Comparison of ENCODE assay signal across 11 cellular contexts in genomic region chr13:51805313-51805712, GRCh38. TPM values are rescaled to one million over a fixed set of nuclear protein-coding genes. Genes with fewer than 3 reads are reported as not detected.
DNase-seq lines count a peak whose midpoint lies in the region; ATAC-seq and TF ChIP-seq lines count a peak whose summit lies in the region.
"Had no signal": no experiment of that assay in that cellular context is flagged by ENCODE, and none has a peak within 500 bp of the region (broad histone marks: within the 10 kb centered on the region; RNA-seq: fewer than 3 reads in every experiment).

No MANE protein-coding gene starts in this region.

- no peaks in the 10 kb centered on the region for H3K27me3 Mint-ChIP-seq in Caco-2 (ENCODE audit: insufficient read depth, unreplicated experiment)
- no peaks in the 10 kb centered on the region for H3K27me3 Mint-ChIP-seq in T-helper 17 cell

- H3K9me3 Mint-ChIP-seq in Caco-2 (ENCODE audit: unreplicated experiment) = no peaks in the 10 kb centered on the region

- no peak for ATAC-seq in T-helper 17 cell
- no peak for ATAC-seq in gastrocnemius medialis

- no TSS peak for BruUV-seq in Caco-2 (replicated peaks; lab: Mats Ljungman, UMichigan)

- H3K27ac Mint-ChIP-seq in Caco-2 (ENCODE audit: unreplicated experiment) (no peak overlapping the region), T-helper 17 cell (peak overlapping the region; percentile 93)

- POLR2A ChIA-PET in Caco-2 (lab: Charles Lee) = interaction anchor here (0.6 kb wide), 1 partner anchor 52 kb away, joined by 4 read pairs; no protein-coding TSS in a partner anchor

- no peak for TF ChIP-seq POLR2A in esophagus squamous epithelium (IDR thresholded peaks at IDR 0.05)
- TF ChIP-seq POLR2A in gastrocnemius medialis (IDR thresholded peaks at IDR 0.05) = no peak

- CTCF ChIA-PET in Caco-2 (lab: Charles Lee) = no interaction called here

- in situ Hi-C loops in gastrocnemius medialis (cut with MboI; ENCODE audit: low sequenced_read_pairs in 4 of 4) = loop anchor here in 3 of 4 donors (10.0 to 25.0 kb wide), 7 partner anchors 207 to 632 kb away; partner anchors contain the start of genes WDFY2 (in 3 of the 3), ALG11 (in 1 of the 3), ATP7B (in 1 of the 3) and NEK5 (in 1 of the 3)

- no peaks in the 10 kb centered on the region for H3K9me3 ChIP-seq in Caco-2
- no peaks in the 10 kb centered on the region for H3K9me3 ChIP-seq in T-helper 17 cell (ENCODE audit: control insufficient read depth, low read length, poor library complexity, severe bottlenecking)
- H3K9me3 ChIP-seq in esophagus squamous epithelium = no peaks in the 10 kb centered on the region
- no peaks in the 10 kb centered on the region for H3K9me3 ChIP-seq in gastrocnemius medialis

- H3K4me1 Mint-ChIP-seq in Caco-2 (ENCODE audit: low read depth, unreplicated experiment) = peaks cover 9% of the 10 kb centered on the region
- H3K4me1 Mint-ChIP-seq in T-helper 17 cell = peaks cover 45% of the 10 kb centered on the region

- intact Hi-C loops in Caco-2 (cut with micrococcal nuclease; ENCODE audit: unreplicated experiment) (loop anchor here (2.0 to 10.0 kb wide), 2 partner anchors 353 to 649 kb away; partner anchors contain the start of genes CKAP2, INTS6 and VPS36), esophagus squamous epithelium (cut with DNase I) (no loop called here), gastrocnemius medialis (cut with DNase I; ENCODE audit: low total_unique reads) (loop anchor here (10.0 kb wide), 3 partner anchors 389 to 649 kb away; partner anchors contain the start of genes CKAP2, FAM124A and VPS36)

- no peak overlapping the region for H3K4me3 ChIP-seq in Caco-2 (ENCODE audit: low read depth, low read length)
- H3K4me3 ChIP-seq in esophagus squamous epithelium = peak overlapping the region in 2 of 4 donors; percentile 73 to 91
- peak overlapping the region in 1 of 4 donors; percentile 74 for H3K4me3 ChIP-seq in gastrocnemius medialis

- DNase-seq in Caco-2 (no peak), T-helper 17 cell (no peak), esophagus squamous epithelium (lab: John Stamatoyannopoulos, UW) (no peak), gastrocnemius medialis (no peak), NCI-H1105 treated with DMSO at 0.1 percent for 48 hours (lab: John Stamatoyannopoulos, UW) (no peak), DMS53 treated with DMSO at 0.1 percent for 48 hours (lab: John Stamatoyannopoulos, UW; ENCODE audit: unreplicated experiment) (no peak), pons (ENCODE audit: low spot score) (no peak), NCI-H2081 (lab: John Stamatoyannopoulos, UW) (no peak)
- DNase-seq: activated CD4-positive, alpha-beta T cell treated with anti-CD3 and anti-CD28 coated beads, Interleukin-2, amount 50 U/mL, for 1 hour; dermis blood vessel endothelial cell; OCI-M1 had no signal

- H3K4me1 ChIP-seq in Caco-2 (peaks cover 8% of the 10 kb centered on the region; the same call in 1 of the 2 replicates), esophagus squamous epithelium (peaks cover 20 to 54% (median 33%) of the 10 kb centered on the region in 3 donors), gastrocnemius medialis (peaks cover 36 to 46% of the 10 kb centered on the region in 2 donors)

- H3K4me3 Mint-ChIP-seq in Caco-2 (ENCODE audit: unreplicated experiment) (peak overlapping the region; percentile 89), T-helper 17 cell (peak overlapping the region; percentile 93)

- no peak for TF ChIP-seq CTCF in Caco-2 (IDR thresholded peaks at IDR 0.05; ENCODE audit: insufficient read depth in 1 of 2, low read depth in 1 of 2, low read length in 1 of 2, severe bottlenecking in 1 of 2, unreplicated experiment in 1 of 2)
- TF ChIP-seq CTCF in esophagus squamous epithelium (IDR thresholded peaks at IDR 0.05) = no peak
- no peak for TF ChIP-seq CTCF in gastrocnemius medialis (IDR thresholded peaks at IDR 0.05 in 4 of 5, conservative IDR thresholded peaks at IDR 0.05 in 1 of 5)

- no peaks in the 10 kb centered on the region for H3K36me3 ChIP-seq in Caco-2 (ENCODE audit: control insufficient read depth, insufficient read depth, low read length)
- no peaks in the 10 kb centered on the region for H3K36me3 ChIP-seq in esophagus squamous epithelium
- H3K36me3 ChIP-seq in gastrocnemius medialis = no peaks in the 10 kb centered on the region

- H3K27ac ChIP-seq in esophagus squamous epithelium (peak overlapping the region in 3 of 4 donors; percentile 97 to 100 (median 97)), gastrocnemius medialis (peak overlapping the region; percentile 89 to 100 (median 96))

- H3K36me3 Mint-ChIP-seq in Caco-2 (ENCODE audit: insufficient read depth, unreplicated experiment) (peaks cover 15% of the 10 kb centered on the region), T-helper 17 cell (ENCODE audit: low read depth) (peaks cover 7% of the 10 kb centered on the region)

- WGBS in esophagus squamous epithelium, 2 donors = 85 to 92% methylated on average over 4 of the region's 4 CpGs

- H3K27me3 ChIP-seq in Caco-2 (replicated peaks; ENCODE audit: control insufficient read depth, insufficient read depth, low read length) = no peaks in the 10 kb centered on the region
- H3K27me3 ChIP-seq in esophagus squamous epithelium = no peaks in the 10 kb centered on the region
- H3K27me3 ChIP-seq in gastrocnemius medialis = no peaks in the 10 kb centered on the region

RNA-seq across cellular contexts. Expression of gene DHRS12, which starts 1.4 kb away (rescaled TPM):
- total RNA-seq in Caco-2 (2022) (12.5 and 14.1 TPM in 2 replicates), T-helper 17 cell (10 to 100 TPM; 18.1 to 23.1 TPM), esophagus squamous epithelium (10 to 100 TPM in 1 of 4 donors, 1 to 10 TPM in 3; 4.7 to 11.3 (median 7.9) TPM), gastrocnemius medialis (1 to 10 TPM; 1.8 to 6.0 (median 4.7) TPM)

RNA-seq across cellular contexts. Expression of gene TMEM272, which starts 39.7 kb away (rescaled TPM):
- total RNA-seq in Caco-2 (2022) = 0.14 and 0.23 TPM in 2 replicates
- total RNA-seq in T-helper 17 cell = 1 to 10 TPM; 1.3 to 1.7 TPM
- total RNA-seq in esophagus squamous epithelium = not detected
- total RNA-seq in gastrocnemius medialis = under 1 TPM in 3 of 4 donors, not detected in 1; 0.20 to 0.41 (median 0.27) TPM
- total RNA-seq: dermis blood vessel endothelial cell had no signal

RNA-seq across cellular contexts. Expression of gene CCDC70, which starts 56.5 kb away (rescaled TPM):
- total RNA-seq in Caco-2 (2022) = not detected in 2 replicates
- total RNA-seq in T-helper 17 cell = not detected
- total RNA-seq in esophagus squamous epithelium = not detected
- total RNA-seq in gastrocnemius medialis = not detected
- total RNA-seq: dermis blood vessel endothelial cell had no signal
